ENCODE assay signal across 16 cellular contexts in genomic region chr18:59266876-59267510, GRCh38. TPM values are rescaled to one million over a fixed set of nuclear protein-coding genes. Genes with fewer than 3 reads are reported as not detected.
"Had no signal": no experiment of that assay in that cellular context is flagged by ENCODE, and none has a peak within 500 bp of the region (broad histone marks: within the 10 kb centered on the region; RNA-seq: fewer than 3 reads in every experiment).

No MANE protein-coding gene starts in this region.

- H3K36me3 ChIP-seq: prostate gland, upper lobe of right lung had no signal

- H3K9me3 ChIP-seq: prostate gland, upper lobe of right lung had no signal

- H3K4me1 ChIP-seq: prostate gland had no signal

- H3K27ac ChIP-seq: prostate gland, upper lobe of right lung had no signal

- H3K9me3 Mint-ChIP-seq: activated naive CD4-positive, alpha-beta T cell treated with anti-CD3 and anti-CD28 coated beads, Interleukin-2, amount 50 U/mL, for 72 hours had no signal

- H3K27ac Mint-ChIP-seq: activated naive CD4-positive, alpha-beta T cell treated with anti-CD3 and anti-CD28 coated beads, Interleukin-2, amount 50 U/mL, for 72 hours had no signal

- DNase-seq: activated CD4-positive, alpha-beta T cell treated with anti-CD3 and anti-CD28 coated beads for 4 hours; amniotic stem cell; dermis blood vessel endothelial cell; left colon; midbrain; occipital lobe; T-helper 9 cell; upper lobe of right lung had no signal

- ATAC-seq: activated naive CD4-positive, alpha-beta T cell treated with anti-CD3 and anti-CD28 coated beads, Interleukin-2, amount 50 U/mL, for 72 hours; left colon; sciatic nerve; stimulated activated naive CD8-positive, alpha-beta T cell treated with anti-CD3 and anti-CD28 coated beads, Interleukin-15, Interleukin-2, amounts not matched to agents 100 U/mL and 50 U/mL, for 24 hours; upper lobe of right lung had no signal

- H3K4me3 ChIP-seq: lung, prostate gland, upper lobe of right lung had no signal

RNA-seq across cellular contexts. Expression of gene RAX, which starts 6.3 kb away (rescaled TPM):
- total RNA-seq: dermis blood vessel endothelial cell, glomerular endothelial cell, left colon, lung, occipital lobe, sciatic nerve, temporal lobe, upper lobe of right lung had no signal

RNA-seq across cellular contexts. Expression of gene GRP, which starts 47.0 kb away (rescaled TPM):
- total RNA-seq: activated naive CD4-positive, alpha-beta T cell treated with anti-CD3 and anti-CD28 coated beads, Interleukin-2, amount 50 U/mL, for 72 hours; cerebellum; dermis blood vessel endothelial cell; glomerular endothelial cell; sciatic nerve; upper lobe of right lung had no signal

RNA-seq across cellular contexts. Expression of gene CPLX4, which starts 51.5 kb away (rescaled TPM):
- total RNA-seq: activated naive CD4-positive, alpha-beta T cell treated with anti-CD3 and anti-CD28 coated beads, Interleukin-2, amount 50 U/mL, for 72 hours; dermis blood vessel endothelial cell; glomerular endothelial cell; left colon; lung; occipital lobe; prostate gland; sciatic nerve; upper lobe of right lung had no signal
